In genomic region chr18:74411475-74411874, GRCh38 we compare ENCODE assay signal across 18 cellular contexts. TPM values are rescaled to one million over a fixed set of nuclear protein-coding genes. Genes with fewer than 3 reads are reported as not detected.
DNase-seq lines count a peak whose midpoint lies in the region; ATAC-seq and TF ChIP-seq lines count a peak whose summit lies in the region.
"Had no signal": no experiment of that assay in that cellular context is flagged by ENCODE, and none has a peak within 500 bp of the region (broad histone marks: within the 10 kb centered on the region; RNA-seq: fewer than 3 reads in every experiment).

No MANE protein-coding gene starts in this region.

- H3K27me3 Mint-ChIP-seq in T-helper 2 cell treated with Interferon-gamma antibody and Interleukin-4, amounts not matched to agents 5 μg/mL and 100 μg/mL, for 36 hours (ENCODE audit: low read depth), result peaks cover 11% of the 10 kb centered on the region
- peaks cover 2% of the 10 kb centered on the region for H3K27me3 Mint-ChIP-seq in activated T-helper 1 cell treated with anti-CD3 and anti-CD28 coated beads, Interleukin-12 subunit alpha, Interleukin-12 subunit beta, Interleukin-2, Interleukin-4 antibody, amounts not matched to agents 30 ng/mL and 10 ng/mL and 1 ng/mL, durations not matched to agents 14 hours and 24 hours and 36 hours (ENCODE audit: insufficient read depth)
- H3K27me3 Mint-ChIP-seq in naive thymus-derived CD4-positive, alpha-beta T cell, result peaks cover 0 to 10% (median 0%) of the 10 kb centered on the region in 5 donors

- H3K9ac ChIP-seq in BLaER1 treated with 17β-estradiol and CSF1 and Interleukin-3, amounts not matched to agents 10 nM and 100 nM, result peak overlapping the region; percentile 37 to 95 (median 87); a peak in 20 of 22 replicates

- peaks cover 29% of the 10 kb centered on the region for H3K4me1 Mint-ChIP-seq in T-helper 2 cell treated with Interferon-gamma antibody and Interleukin-4, amounts not matched to agents 5 μg/mL and 100 μg/mL, for 36 hours (ENCODE audit: low read depth)
- H3K4me1 Mint-ChIP-seq in activated T-helper 1 cell treated with anti-CD3 and anti-CD28 coated beads, Interleukin-12 subunit alpha, Interleukin-12 subunit beta, Interleukin-2, Interleukin-4 antibody, amounts not matched to agents 30 ng/mL and 10 ng/mL and 1 ng/mL, durations not matched to agents 14 hours and 24 hours and 36 hours (ENCODE audit: low read depth), result peaks cover 28% of the 10 kb centered on the region
- peaks cover 15 to 40% (median 37%) of the 10 kb centered on the region in 7 donors for H3K4me1 Mint-ChIP-seq in naive thymus-derived CD4-positive, alpha-beta T cell

- peaks cover 2% of the 10 kb centered on the region for H3K36me3 Mint-ChIP-seq in T-helper 2 cell treated with Interferon-gamma antibody and Interleukin-4, amounts not matched to agents 5 μg/mL and 100 μg/mL, for 36 hours (ENCODE audit: low read depth)
- H3K36me3 Mint-ChIP-seq in activated T-helper 1 cell treated with anti-CD3 and anti-CD28 coated beads, Interleukin-12 subunit alpha, Interleukin-12 subunit beta, Interleukin-2, Interleukin-4 antibody, amounts not matched to agents 30 ng/mL and 10 ng/mL and 1 ng/mL, durations not matched to agents 14 hours and 24 hours and 36 hours (ENCODE audit: low read depth), result peaks cover 2% of the 10 kb centered on the region
- peaks cover 0 to 9% (median 0%) of the 10 kb centered on the region in 5 donors for H3K36me3 Mint-ChIP-seq in naive thymus-derived CD4-positive, alpha-beta T cell
- H3K36me3 Mint-ChIP-seq: CD8-positive, alpha-beta T cell had no signal

- no peak for DNase-seq in T-helper 2 cell treated with Interferon-gamma antibody and Interleukin-4, amounts not matched to agents 5 μg/mL and 100 μg/mL, for 36 hours (ENCODE audit: low spot score)
- no peak for DNase-seq in T-helper 2 cell
- peak; percentile 19 for DNase-seq in activated T-helper 1 cell treated with anti-CD3 and anti-CD28 coated beads, Interleukin-12 subunit alpha, Interleukin-12 subunit beta, Interleukin-2, Interleukin-4 antibody, amounts not matched to agents 30 ng/mL and 10 ng/mL and 1 ng/mL, durations not matched to agents 14 hours and 24 hours and 36 hours (ENCODE audit: low spot score)
- peak in 3 of 9 donors; percentile 27 to 36 (median 30) for DNase-seq in naive thymus-derived CD4-positive, alpha-beta T cell
- DNase-seq in WERI-Rb-1, result no peak
- no peak for DNase-seq in GF-D8 (lab: John Stamatoyannopoulos, UW)
- DNase-seq: 8988T; BE2C; CD8-positive, alpha-beta T cell; KBM-7; NCI-H1436; NCI-H2029; NCI-H2171 treated with DMSO at 0.1 percent for 48 hours; NCI-H446 treated with DMSO at 0.1 percent for 48 hours had no signal

- peaks cover 0 to 1% (median 0%) of the 10 kb centered on the region in 11 experiments; a peak in 1 of 22 replicates for H3K9me3 ChIP-seq in BLaER1 treated with 17β-estradiol and CSF1 and Interleukin-3, amounts not matched to agents 10 nM and 100 nM (replicated peaks in 1 of 11)
- H3K9me3 ChIP-seq in naive thymus-derived CD4-positive, alpha-beta T cell (ENCODE audit: control insufficient read depth in 2 of 3, low read length in 3 of 3), result no peaks in the 10 kb centered on the region
- no peaks in the 10 kb centered on the region for H3K9me3 ChIP-seq in WERI-Rb-1 (ENCODE audit: severe bottlenecking)
- H3K9me3 ChIP-seq: BE2C had no signal

- no peaks in the 10 kb centered on the region for H3K27me3 ChIP-seq in BLaER1 treated with 17β-estradiol and CSF1 and Interleukin-3, amounts not matched to agents 10 nM and 100 nM
- no peaks in the 10 kb centered on the region for H3K27me3 ChIP-seq in naive thymus-derived CD4-positive, alpha-beta T cell (ENCODE audit: control insufficient read depth in 2 of 2, insufficient read depth in 2 of 2, low read length in 2 of 2)
- no peaks in the 10 kb centered on the region for H3K27me3 ChIP-seq in WERI-Rb-1 (ENCODE audit: insufficient read depth, low read depth, severe bottlenecking)
- H3K27me3 ChIP-seq: BE2C had no signal

- H3K4me1 ChIP-seq in BLaER1 treated with 17β-estradiol and CSF1 and Interleukin-3, amounts not matched to agents 10 nM and 100 nM, result peaks cover 61 to 100% (median 93%) of the 10 kb centered on the region in 10 experiments
- H3K4me1 ChIP-seq in naive thymus-derived CD4-positive, alpha-beta T cell (ENCODE audit: control insufficient read depth in 2 of 2, insufficient read depth in 2 of 2, low read length in 2 of 2), result peaks cover 5 to 19% of the 10 kb centered on the region in 2 donors
- H3K4me1 ChIP-seq: BE2C had no signal

- H3K27ac Mint-ChIP-seq in T-helper 2 cell treated with Interferon-gamma antibody and Interleukin-4, amounts not matched to agents 5 μg/mL and 100 μg/mL, for 36 hours, result no peak overlapping the region
- H3K27ac Mint-ChIP-seq in activated T-helper 1 cell treated with anti-CD3 and anti-CD28 coated beads, Interleukin-12 subunit alpha, Interleukin-12 subunit beta, Interleukin-2, Interleukin-4 antibody, amounts not matched to agents 30 ng/mL and 10 ng/mL and 1 ng/mL, durations not matched to agents 14 hours and 24 hours and 36 hours, result no peak overlapping the region
- peak overlapping the region in 4 of 9 donors; percentile 5 to 89 (median 66) for H3K27ac Mint-ChIP-seq in naive thymus-derived CD4-positive, alpha-beta T cell
- H3K27ac Mint-ChIP-seq: CD8-positive, alpha-beta T cell; GM23338 had no signal

- H3K4me3 Mint-ChIP-seq in T-helper 2 cell treated with Interferon-gamma antibody and Interleukin-4, amounts not matched to agents 5 μg/mL and 100 μg/mL, for 36 hours, result peak overlapping the region; percentile 55
- no peak overlapping the region for H3K4me3 Mint-ChIP-seq in activated T-helper 1 cell treated with anti-CD3 and anti-CD28 coated beads, Interleukin-12 subunit alpha, Interleukin-12 subunit beta, Interleukin-2, Interleukin-4 antibody, amounts not matched to agents 30 ng/mL and 10 ng/mL and 1 ng/mL, durations not matched to agents 14 hours and 24 hours and 36 hours
- peak overlapping the region in 6 of 10 donors; percentile 50 to 72 (median 54) for H3K4me3 Mint-ChIP-seq in naive thymus-derived CD4-positive, alpha-beta T cell
- H3K4me3 Mint-ChIP-seq: CD8-positive, alpha-beta T cell; GM23338 had no signal

- H3K4me3 ChIP-seq in BLaER1 treated with 17β-estradiol and CSF1 and Interleukin-3, amounts not matched to agents 10 nM and 100 nM, result peak overlapping the region; percentile 36 to 71 (median 62); a peak in 19 of 20 replicates
- H3K4me3 ChIP-seq in naive thymus-derived CD4-positive, alpha-beta T cell (ENCODE audit: low read length), result no peak overlapping the region
- H3K4me3 ChIP-seq in WERI-Rb-1 (ENCODE audit: low read depth, low read length), result no peak overlapping the region
- H3K4me3 ChIP-seq: GM23338 had no signal

- peak; percentile 38 for ATAC-seq in naive thymus-derived CD4-positive, alpha-beta T cell
- ATAC-seq in GM18505 (IDR thresholded peaks at IDR 0.05; ENCODE audit: unreplicated experiment), result no peak
- ATAC-seq: CD8-positive, alpha-beta T cell had no signal

- POLR2A ChIA-PET in naive thymus-derived CD4-positive, alpha-beta T cell (lab: Charles Lee), result interaction anchor here (1.0 to 1.3 kb wide), 2 partner anchors 34 to 82 kb away, joined by 3 to 4 read pairs; no protein-coding TSS in a partner anchor

- CTCF ChIA-PET in naive thymus-derived CD4-positive, alpha-beta T cell (lab: Charles Lee), result no interaction called here

- H3K27ac ChIP-seq in BLaER1 treated with 17β-estradiol and CSF1 and Interleukin-3, amounts not matched to agents 10 nM and 100 nM, result peak overlapping the region in 10 of 11 experiments; percentile 51 to 100 (median 97); a peak in 19 of 22 replicates
- no peak overlapping the region for H3K27ac ChIP-seq in naive thymus-derived CD4-positive, alpha-beta T cell (ENCODE audit: low read depth, low read length)
- H3K27ac ChIP-seq in WERI-Rb-1, result no peak overlapping the region

- TF ChIP-seq POLR2A in GM18505 (IDR thresholded peaks at IDR 0.05; ENCODE audit: borderline replicate concordance, extremely low read depth, insufficient read depth, insufficient read length), result no peak

- intact Hi-C loops in activated T-helper 1 cell treated with anti-CD3 and anti-CD28 coated beads, Interleukin-12 subunit alpha, Interleukin-12 subunit beta, Interleukin-2, Interleukin-4 antibody, amounts not matched to agents 30 ng/mL and 10 ng/mL and 1 ng/mL, durations not matched to agents 14 hours and 24 hours and 36 hours (cut with micrococcal nuclease), result no loop called here
- intact Hi-C loops in naive thymus-derived CD4-positive, alpha-beta T cell (cut with micrococcal nuclease), result loop anchor here in 1 of 2 donors (2.0 kb wide), 1 partner anchor 59 kb away; no protein-coding TSS in a partner anchor

- TF ChIP-seq CTCF in WERI-Rb-1 (IDR thresholded peaks at IDR 0.05; ENCODE audit: low read depth, low read length), result no peak

- H3K9me3 Mint-ChIP-seq in T-helper 2 cell treated with Interferon-gamma antibody and Interleukin-4, amounts not matched to agents 5 μg/mL and 100 μg/mL, for 36 hours, result peaks cover 4% of the 10 kb centered on the region
- no peaks in the 10 kb centered on the region for H3K9me3 Mint-ChIP-seq in activated T-helper 1 cell treated with anti-CD3 and anti-CD28 coated beads, Interleukin-12 subunit alpha, Interleukin-12 subunit beta, Interleukin-2, Interleukin-4 antibody, amounts not matched to agents 30 ng/mL and 10 ng/mL and 1 ng/mL, durations not matched to agents 14 hours and 24 hours and 36 hours
- H3K9me3 Mint-ChIP-seq in naive thymus-derived CD4-positive, alpha-beta T cell, result peaks cover 0 to 4% (median 0%) of the 10 kb centered on the region in 11 donors
- H3K9me3 Mint-ChIP-seq: CD8-positive, alpha-beta T cell; GM23338 had no signal

- peak overlapping the region; percentile 86 to 99 (median 96) for H3K4me2 ChIP-seq in BLaER1 treated with 17β-estradiol and CSF1 and Interleukin-3, amounts not matched to agents 10 nM and 100 nM

- H3K36me3 ChIP-seq in BLaER1 treated with 17β-estradiol and CSF1 and Interleukin-3, amounts not matched to agents 10 nM and 100 nM, result peaks cover 0 to 53% (median 42%) of the 10 kb centered on the region in 11 experiments; a peak in 16 of 22 replicates
- no peaks in the 10 kb centered on the region for H3K36me3 ChIP-seq in naive thymus-derived CD4-positive, alpha-beta T cell (ENCODE audit: control insufficient read depth in 2 of 3, insufficient read depth in 3 of 3, low read length in 3 of 3)
- H3K36me3 ChIP-seq in WERI-Rb-1, result no peaks in the 10 kb centered on the region
- H3K36me3 ChIP-seq: BE2C had no signal

- H4K20me1 ChIP-seq in BLaER1 treated with 17β-estradiol and CSF1 and Interleukin-3, amounts not matched to agents 10 nM and 100 nM, result no peaks in the 10 kb centered on the region

RNA-seq across cellular contexts. Expression of gene DIPK1C, which starts 45.6 kb away (rescaled TPM):
- total RNA-seq in activated T-helper 1 cell treated with anti-CD3 and anti-CD28 coated beads, Interleukin-12 subunit alpha, Interleukin-12 subunit beta, Interleukin-2, Interleukin-4 antibody, amounts not matched to agents 30 ng/mL and 10 ng/mL and 1 ng/mL, durations not matched to agents 14 hours and 24 hours and 36 hours, result not detected in 2 replicates
- not detected for total RNA-seq in naive thymus-derived CD4-positive, alpha-beta T cell
- not detected for polyA plus RNA-seq in naive thymus-derived CD4-positive, alpha-beta T cell
- total RNA-seq: CD8-positive, alpha-beta T cell; G401 had no signal
- polyA plus RNA-seq: GM23338 had no signal

Comparison
In these comparisons a context has a peak if more than half of its experiments do, and no peak if none do; other contexts are left out.
1. H3K27ac ChIP-seq: peak in BLaER1 treated with 17β-estradiol and CSF1 and Interleukin-3, amounts not matched to agents 10 nM and 100 nM (10 of 11); none in naive thymus-derived CD4-positive, alpha-beta T cell (single experiment) and WERI-Rb-1 (single experiment).
2. H3K4me3 ChIP-seq: peak in BLaER1 treated with 17β-estradiol and CSF1 and Interleukin-3, amounts not matched to agents 10 nM and 100 nM (10 of 10); none in naive thymus-derived CD4-positive, alpha-beta T cell (single experiment) and WERI-Rb-1 (single experiment).